In genomic region chr16:84478172-84478948, GRCh38 we compare ENCODE assay signal across 14 cellular contexts. TPM values are rescaled to one million over a fixed set of nuclear protein-coding genes. Genes with fewer than 3 reads are reported as not detected.
DNase-seq lines count a peak whose midpoint lies in the region; ATAC-seq and TF ChIP-seq lines count a peak whose summit lies in the region.
"Had no signal": no experiment of that assay in that cellular context is flagged by ENCODE, and none has a peak within 500 bp of the region (broad histone marks: within the 10 kb centered on the region; RNA-seq: fewer than 3 reads in every experiment).

No MANE protein-coding gene starts in this region.

- no peaks in the 10 kb centered on the region for H3K9me3 ChIP-seq in SJCRH30 (replicated peaks)

- H3K4me1 Mint-ChIP-seq in activated naive CD4-positive, alpha-beta T cell treated with anti-CD3 and anti-CD28 coated beads for 36 hours (ENCODE audit: low read depth): no peaks in the 10 kb centered on the region

- CTCF ChIA-PET in activated naive CD4-positive, alpha-beta T cell treated with anti-CD3 and anti-CD28 coated beads for 36 hours (lab: Charles Lee): no interaction called here

- no peaks in the 10 kb centered on the region for H3K27me3 ChIP-seq in SJCRH30

- peaks cover 5% of the 10 kb centered on the region for H3K36me3 Mint-ChIP-seq in activated naive CD4-positive, alpha-beta T cell treated with anti-CD3 and anti-CD28 coated beads for 36 hours (ENCODE audit: low read depth)

- H3K27ac Mint-ChIP-seq in activated naive CD4-positive, alpha-beta T cell treated with anti-CD3 and anti-CD28 coated beads for 36 hours: no peak overlapping the region
- H3K27ac Mint-ChIP-seq: activated naive CD8-positive, alpha-beta T cell treated with anti-CD3 and anti-CD28 coated beads, Interleukin-2, amount 10 ng/mL, durations not matched to agents 7 days and 5 days had no signal

- no peak overlapping the region for H3K27ac ChIP-seq in SJCRH30
- H3K27ac ChIP-seq: epithelial cell of prostate had no signal

- ATAC-seq in left lobe of liver: no peak
- ATAC-seq: left ventricle myocardium superior had no signal

- H3K4me3 ChIP-seq in HFF-Myc (replicated peaks; ENCODE audit: low read depth, low read length) (no peak overlapping the region), SJCRH30 (no peak overlapping the region)

- intact Hi-C loops in activated naive CD4-positive, alpha-beta T cell treated with anti-CD3 and anti-CD28 coated beads for 36 hours (cut with micrococcal nuclease): no loop called here

- no peak for TF ChIP-seq CTCF in HFF-Myc (IDR thresholded peaks at IDR 0.05; ENCODE audit: low read depth, low read length, missing control alignments)

- H3K9me3 Mint-ChIP-seq in activated naive CD4-positive, alpha-beta T cell treated with anti-CD3 and anti-CD28 coated beads for 36 hours: peaks cover 9% of the 10 kb centered on the region

- DNase-seq in AG08395 (ENCODE audit: low spot score) (peak; percentile 69), HFF-Myc (ENCODE audit: extremely low read depth, low read depth) (peak; percentile 15), astrocyte of the hippocampus (ENCODE audit: low read depth, low spot score) (peak; percentile 63), left lobe of liver (ENCODE audit: low spot score) (peak; percentile 8), GDM1 (lab: John Stamatoyannopoulos, UW) (no peak), SKM-1 treated with dmso at 0.1 percent for 144 hours (lab: John Stamatoyannopoulos, UW; ENCODE audit: unreplicated experiment) (no peak), SJCRH30 (no peak)
- no peak for DNase-seq in activated naive CD4-positive, alpha-beta T cell treated with anti-CD3 and anti-CD28 coated beads for 36 hours
- DNase-seq: activated CD4-positive, CD25-positive, alpha-beta regulatory T cell; activated naive CD8-positive, alpha-beta T cell treated with anti-CD3 and anti-CD28 coated beads, Interleukin-2, amount 10 ng/mL, durations not matched to agents 7 days and 5 days; Calu3; left ventricle myocardium superior; NCI-H1105 had no signal

- no peak overlapping the region for H3K4me3 Mint-ChIP-seq in activated naive CD4-positive, alpha-beta T cell treated with anti-CD3 and anti-CD28 coated beads for 36 hours
- H3K4me3 Mint-ChIP-seq: activated naive CD8-positive, alpha-beta T cell treated with anti-CD3 and anti-CD28 coated beads, Interleukin-2, amount 10 ng/mL, durations not matched to agents 7 days and 5 days had no signal

- H3K27me3 Mint-ChIP-seq in activated naive CD4-positive, alpha-beta T cell treated with anti-CD3 and anti-CD28 coated beads for 36 hours (ENCODE audit: low read depth): no peaks in the 10 kb centered on the region
- H3K27me3 Mint-ChIP-seq: activated naive CD8-positive, alpha-beta T cell treated with anti-CD3 and anti-CD28 coated beads, Interleukin-2, amount 10 ng/mL, durations not matched to agents 7 days and 5 days had no signal

- no peaks in the 10 kb centered on the region for H3K4me1 ChIP-seq in SJCRH30

- no peaks in the 10 kb centered on the region for H3K36me3 ChIP-seq in SJCRH30

RNA-seq across cellular contexts. Expression of gene MEAK7, which starts 26.1 kb away (rescaled TPM):
- total RNA-seq in left lobe of liver: 2.9 TPM
- total RNA-seq in activated naive CD4-positive, alpha-beta T cell treated with anti-CD3 and anti-CD28 coated beads for 36 hours: 1 to 10 TPM; 6.3 to 7.0 TPM
- 4.8 and 5.1 TPM in 2 replicates for total RNA-seq in SJCRH30 (2014; rRNA removed; shearing (Covaris generic))

Comparison
In these comparisons a context has a peak if more than half of its experiments do, and no peak if none do; other contexts are left out.
1. DNase-seq: peak in AG08395 (single experiment), HFF-Myc (single experiment), astrocyte of the hippocampus (single experiment) and left lobe of liver (single experiment); none in GDM1 (single experiment), SKM-1 treated with dmso at 0.1 percent for 144 hours (single experiment), activated naive CD4-positive, alpha-beta T cell treated with anti-CD3 and anti-CD28 coated beads for 36 hours (single experiment) and SJCRH30 (0 of 2).